10 cellular contexts compared by ENCODE assay signal in the genomic region with DNA sequence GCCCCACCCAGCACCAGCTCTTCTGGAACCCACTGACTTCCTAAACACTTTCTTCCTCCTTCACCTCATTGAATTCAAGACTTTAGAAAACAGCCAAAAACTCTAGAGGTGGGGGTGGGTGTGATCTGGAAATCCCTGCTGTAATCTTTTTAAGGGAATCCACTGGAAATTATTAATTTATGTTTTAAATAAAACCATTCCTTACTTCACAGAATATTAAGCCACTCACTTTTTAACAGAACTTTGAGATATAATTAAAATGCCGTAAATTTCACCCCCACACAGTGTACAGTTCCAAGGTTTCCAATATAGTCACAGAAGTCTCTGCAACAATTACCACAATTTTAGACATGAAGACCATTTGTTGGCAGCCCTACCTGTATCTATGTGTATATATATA. TPM values are rescaled to one million over a fixed set of nuclear protein-coding genes. Genes with fewer than 3 reads are reported as not detected.
"Had no signal": no experiment of that assay in that cellular context is flagged by ENCODE, and none has a peak within 500 bp of the region (broad histone marks: within the 10 kb centered on the region; RNA-seq: fewer than 3 reads in every experiment).

No MANE protein-coding gene starts in this region.

RNA-seq across cellular contexts. Expression of a gene that starts 30.8 kb away (rescaled TPM):
- total RNA-seq: OCI-LY7, PC-3, PC-9, Peyer's patch, RPMI7951, SJCRH30, SJSA1, SK-MEL-5, T-cell had no signal
- polyA plus RNA-seq: SK-N-SH had no signal
